In the genomic region with DNA sequence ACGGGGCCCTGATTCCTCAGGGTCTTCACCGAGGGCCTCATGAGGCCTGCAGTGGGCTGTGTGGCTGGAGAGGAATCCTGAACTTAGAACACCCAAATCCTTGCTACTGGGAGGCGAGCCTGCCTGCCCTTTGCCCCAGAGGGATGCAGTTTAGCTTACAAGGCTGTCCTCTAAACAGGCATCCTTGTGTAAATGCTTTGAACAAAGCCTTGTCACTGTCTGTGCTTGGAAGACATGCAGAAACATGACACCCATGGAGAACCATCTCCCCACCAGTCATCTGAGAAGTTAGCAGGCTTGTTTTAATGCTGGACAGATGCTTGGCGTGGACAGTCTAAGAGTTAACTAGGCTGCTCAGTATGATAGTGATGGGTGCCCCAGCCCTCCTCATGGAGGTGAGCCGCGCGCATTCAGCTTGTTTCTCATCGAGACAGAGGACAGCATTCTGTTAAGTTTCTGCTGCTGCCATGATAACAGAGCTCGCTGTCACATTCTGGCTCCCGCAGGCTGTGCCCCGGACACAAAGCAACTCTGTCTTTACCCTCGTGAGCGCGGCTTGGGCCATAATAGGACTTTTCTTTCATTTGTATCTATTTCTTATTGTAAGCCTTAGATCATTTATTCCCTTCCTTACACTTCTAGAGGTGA, we compare ENCODE assay signal across 15 cellular contexts. TPM values are rescaled to one million over a fixed set of nuclear protein-coding genes. Genes with fewer than 3 reads are reported as not detected.
DNase-seq lines count a peak whose midpoint lies in the region; FAIRE-seq and TF ChIP-seq lines count a peak whose summit lies in the region.
"Had no signal": no experiment of that assay in that cellular context is flagged by ENCODE, and none has a peak within 500 bp of the region (broad histone marks: within the 10 kb centered on the region; RNA-seq: fewer than 3 reads in every experiment).

No MANE protein-coding gene starts in this region.

- peaks cover 0 to 25% of the 10 kb centered on the region in 2 donors for H3K4me1 ChIP-seq in right atrium auricular region

- H3K4me3 Mint-ChIP-seq in brain: peak overlapping the region in 1 of 5 experiments; percentile 16
- H3K4me3 Mint-ChIP-seq: activated CD8-positive, alpha-beta memory T cell treated with anti-CD3 and anti-CD28 coated beads, Interleukin-2, amount 10 ng/mL, durations not matched to agents 7 days and 5 days; activated naive CD8-positive, alpha-beta T cell treated with anti-CD3 and anti-CD28 coated beads, Interleukin-2, amount 50 U/mL, for 24 hours; natural killer cell had no signal

- H3K36me3 Mint-ChIP-seq in brain: peaks cover 50% of the 10 kb centered on the region
- H3K36me3 Mint-ChIP-seq: natural killer cell had no signal

- peaks cover 39% of the 10 kb centered on the region for H3K36me3 ChIP-seq in right atrium auricular region

- H3K9me3 ChIP-seq in right atrium auricular region: no peaks in the 10 kb centered on the region

- peak overlapping the region; percentile 47 to 90 for H3K27ac ChIP-seq in right atrium auricular region
- H3K27ac ChIP-seq: C4-2B had no signal

- peak overlapping the region; percentile 63 to 90 (median 84) for H3K27ac Mint-ChIP-seq in brain
- H3K27ac Mint-ChIP-seq: activated CD8-positive, alpha-beta memory T cell treated with anti-CD3 and anti-CD28 coated beads, Interleukin-2, amount 10 ng/mL, durations not matched to agents 7 days and 5 days; activated naive CD8-positive, alpha-beta T cell treated with anti-CD3 and anti-CD28 coated beads, Interleukin-2, amount 50 U/mL, for 24 hours; natural killer cell had no signal

- H3K27me3 Mint-ChIP-seq in brain: no peaks in the 10 kb centered on the region
- H3K27me3 Mint-ChIP-seq: activated CD8-positive, alpha-beta memory T cell treated with anti-CD3 and anti-CD28 coated beads, Interleukin-2, amount 10 ng/mL, durations not matched to agents 7 days and 5 days; activated naive CD8-positive, alpha-beta T cell treated with anti-CD3 and anti-CD28 coated beads, Interleukin-2, amount 50 U/mL, for 24 hours had no signal

- no peaks in the 10 kb centered on the region for H3K9me3 Mint-ChIP-seq in brain
- H3K9me3 Mint-ChIP-seq: activated naive CD8-positive, alpha-beta T cell treated with anti-CD3 and anti-CD28 coated beads, Interleukin-2, amount 50 U/mL, for 24 hours; natural killer cell had no signal

- H3K4me1 Mint-ChIP-seq in brain: peaks cover 33% of the 10 kb centered on the region
- H3K4me1 Mint-ChIP-seq: activated CD8-positive, alpha-beta memory T cell treated with anti-CD3 and anti-CD28 coated beads, Interleukin-2, amount 10 ng/mL, durations not matched to agents 7 days and 5 days; natural killer cell had no signal

- DNase-seq in HTR-8/SVneo (ENCODE audit: insufficient read length, low spot score) (no peak), right atrium auricular region (ENCODE audit: low spot score) (no peak), putamen (ENCODE audit: low spot score) (peak; percentile 85), NCI-H2227 (lab: John Stamatoyannopoulos, UW; ENCODE audit: unreplicated experiment) (no peak), SW 1271 (lab: John Stamatoyannopoulos, UW) (no peak), NCI-H226 (no peak), islet precursor cell (no peak)
- DNase-seq: activated CD8-positive, alpha-beta memory T cell treated with anti-CD3 and anti-CD28 coated beads, Interleukin-2, amount 10 ng/mL, durations not matched to agents 7 days and 5 days; activated naive CD8-positive, alpha-beta T cell treated with anti-CD3 and anti-CD28 coated beads, Interleukin-2, amount 50 U/mL, for 24 hours; natural killer cell; NCI-H1092; NCI-H526 treated with DMSO at 0.1 percent for 48 hours had no signal

- FAIRE-seq in HTR-8/SVneo (lab: Jason Lieb, UNC): peak; percentile 23
- FAIRE-seq: RCC 7860 had no signal

- TF ChIP-seq CTCF in brain (conservative IDR thresholded peaks at IDR 0.05): no peak
- TF ChIP-seq CTCF in right atrium auricular region (IDR thresholded peaks at IDR 0.05): no peak

- no peaks in the 10 kb centered on the region for H3K27me3 ChIP-seq in right atrium auricular region

- no peak overlapping the region for H3K4me3 ChIP-seq in right atrium auricular region

RNA-seq across cellular contexts. Expression of a gene that starts 42.8 kb away (rescaled TPM):
- polyA plus RNA-seq in brain (ENCODE audit: insufficient read depth, low read depth, low replicate concordance): 50.4 TPM
- total RNA-seq in right atrium auricular region: 100 to 1,000 TPM; 130 to 184 TPM
